ENCODE assay signal across 30 cellular contexts in genomic region chr5:21097661-21098060, GRCh38.
"Had no signal": no experiment of that assay in that cellular context is flagged by ENCODE, and none has a peak within 500 bp of the region (broad histone marks: within the 10 kb centered on the region; RNA-seq: fewer than 3 reads in every experiment).

No MANE protein-coding gene starts in this region.

- H3K4me3 ChIP-seq: PC-9, SJCRH30, SK-N-MC had no signal

- H2AFZ ChIP-seq: PC-9 had no signal

- H3K4me2 ChIP-seq: KMS-11, PC-9 had no signal

- H3K27ac ChIP-seq: KMS-11, PC-9, RWPE1, SJCRH30, SK-N-MC had no signal

- H3K4me1 ChIP-seq: SJCRH30 had no signal

- H3K9ac ChIP-seq: KMS-11 had no signal

- ATAC-seq: Panc1, Right ventricle myocardium inferior, SK-N-SH treated with all-trans-retinoic acid at 6 μM for 48 hours had no signal

- DNase-seq: Karpas-422, MM.1S, MV-4-11, NCI-H1092, NCI-H1105, NCI-H1417 treated with DMSO at 0.1 percent for 48 hours, NCI-H1436 treated with DMSO at 0.1 percent for 48 hours, NCI-H1694 treated with DMSO at 0.1 percent for 48 hours, NCI-H187 treated with DMSO at 0.1 percent for 48 hours, NCI-H2029, NCI-H2081, NCI-H2171 treated with DMSO at 0.1 percent for 48 hours, NCI-H2227 treated with DMSO at 0.1 percent for 48 hours, NCI-H345, NCI-H446, NCI-H510A treated with DMSO at 0.1 percent for 48 hours, NCI-H524 treated with DMSO at 0.1 percent for 48 hours, NCI-H526 treated with DMSO at 0.1 percent for 48 hours, NCI-H748 treated with DMSO at 0.1 percent for 48 hours, NCI-H82, PC-9, SHP77, SIG-M5 had no signal

- H3K27me3 ChIP-seq: SJCRH30 had no signal

- H3K9me3 ChIP-seq: SJCRH30 had no signal

- H3K36me3 ChIP-seq: SJCRH30 had no signal
